Comparison of ENCODE assay signal across 22 cellular contexts in the genomic region with DNA sequence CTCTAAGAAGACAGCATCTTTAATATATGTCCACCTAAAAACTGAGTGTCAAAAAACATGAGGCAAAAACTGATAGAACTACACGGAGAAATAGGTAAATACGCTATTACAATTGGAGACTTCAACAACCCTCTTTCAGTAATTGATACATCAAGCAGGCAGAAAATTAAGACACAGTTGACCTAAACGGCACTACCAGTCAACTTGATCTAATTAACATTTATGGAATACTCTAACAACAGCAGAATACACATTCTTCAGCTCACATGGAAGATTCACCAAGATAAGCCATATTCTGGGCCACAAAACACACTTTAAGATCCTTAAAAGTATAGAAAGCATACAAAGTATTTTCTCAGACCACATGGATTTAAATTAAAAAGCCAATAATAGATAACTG.
DNase-seq lines count a peak whose midpoint lies in the region; ATAC-seq, FAIRE-seq and TF ChIP-seq lines count a peak whose summit lies in the region.
"Had no signal": no experiment of that assay in that cellular context is flagged by ENCODE, and none has a peak within 500 bp of the region (broad histone marks: within the 10 kb centered on the region; RNA-seq: fewer than 3 reads in every experiment).

No MANE protein-coding gene starts in this region.

- FAIRE-seq in A549 (lab: Jason Lieb, UNC): no peak
- FAIRE-seq: colon, D721Med had no signal

- no peak overlapping the region for H2AFZ ChIP-seq in Karpas-422 (ENCODE audit: low read length)

- TF ChIP-seq POLR2A in A549 (IDR thresholded peaks at IDR 0.05; ENCODE audit: low read length): no peak

- H3K27ac ChIP-seq in A549 (peak overlapping the region; percentile 64 to 97; a peak in 5 of 6 replicates), RWPE2 (ENCODE audit: poor library complexity, severe bottlenecking) (peak overlapping the region; percentile 98), foreskin keratinocyte (peak overlapping the region; percentile 98), Karpas-422 (ENCODE audit: low read length) (no peak overlapping the region)
- peak overlapping the region in 2 of 11 experiments; percentile 69 to 83; a peak in 2 of 22 replicates for H3K27ac ChIP-seq in BLaER1 treated with 17β-estradiol and CSF1 and Interleukin-3, amounts not matched to agents 10 nM and 100 nM
- H3K27ac ChIP-seq: prostate gland had no signal

- TF ChIP-seq CTCF in A549 (IDR thresholded peaks at IDR 0.05) (no peak), RWPE2 (IDR thresholded peaks at IDR 0.05; ENCODE audit: poor library complexity, severe bottlenecking) (no peak), foreskin keratinocyte (conservative IDR thresholded peaks at IDR 0.05) (no peak)

- H3K4me1 ChIP-seq in A549 (peaks cover 54% of the 10 kb centered on the region), RWPE2 (ENCODE audit: insufficient read depth, poor library complexity, severe bottlenecking) (peaks cover 53% of the 10 kb centered on the region), foreskin keratinocyte (peaks cover 39% of the 10 kb centered on the region), Karpas-422 (ENCODE audit: low read length) (peaks cover 31% of the 10 kb centered on the region)
- peaks cover 61 to 98% (median 77%) of the 10 kb centered on the region in 10 experiments for H3K4me1 ChIP-seq in BLaER1 treated with 17β-estradiol and CSF1 and Interleukin-3, amounts not matched to agents 10 nM and 100 nM
- H3K4me1 ChIP-seq: prostate gland had no signal

- 89% methylated on average over 3 of the region's 3 CpGs for WGBS in A549 (ENCODE audit: missing lambda C conversion rate)

- no peaks in the 10 kb centered on the region for H3K9me2 ChIP-seq in Karpas-422 (replicated peaks; ENCODE audit: insufficient read depth, low read length)

- TF ChIP-seq EP300 in A549 (IDR thresholded peaks at IDR 0.05): no peak

- peaks cover 94 to 100% (median 100%) of the 10 kb centered on the region in 11 experiments for H4K20me1 ChIP-seq in BLaER1 treated with 17β-estradiol and CSF1 and Interleukin-3, amounts not matched to agents 10 nM and 100 nM
- H4K20me1 ChIP-seq in Karpas-422 (ENCODE audit: insufficient read depth, low read depth, low read length): no peaks in the 10 kb centered on the region

- ATAC-seq in A549: no peak
- no peak for ATAC-seq in RWPE2 (ENCODE audit: low read depth)
- no peak for ATAC-seq in foreskin keratinocyte
- ATAC-seq in HG03139 (IDR thresholded peaks at IDR 0.05; ENCODE audit: unreplicated experiment): no peak
- ATAC-seq: left lobe of liver had no signal

- DNase-seq in A549 (ENCODE audit: low read depth in 1 of 2, low spot score in 1 of 2) (no peak), RWPE2 (ENCODE audit: low spot score) (no peak), foreskin keratinocyte (no peak), Karpas-422 (no peak)
- DNase-seq in stimulated activated naive CD4-positive, alpha-beta T cell (lab: John Stamatoyannopoulos, UW): no peak
- DNase-seq: activated CD4-positive, alpha-beta T cell treated with anti-CD3 and anti-CD28 coated beads for 48 hours; activated CD8-positive, alpha-beta memory T cell treated with anti-CD3 and anti-CD28 coated beads, Interleukin-2, amount 50 U/mL, for 4 hours; activated naive CD4-positive, alpha-beta T cell treated with anti-CD3 and anti-CD28 coated beads, Interleukin-2, amount 10 ng/mL, durations not matched to agents 7 days and 5 days; AML-193; MM.1S; NCI-H146; NCI-H2171; NCI-H526 treated with DMSO at 0.1 percent for 48 hours; stimulated activated CD4-positive, alpha-beta T cell treated with anti-CD3 and anti-CD28 coated beads, Interleukin-1b, Interleukin-23, amount 100 ng/mL, for 48 hours; stomach; upper lobe of left lung had no signal

- POLR2A ChIA-PET in A549 (lab: Yijun Ruan, JAX): interaction anchor here (2.4 kb wide), 1 partner anchor 82 kb away, joined by 12 read pairs; no protein-coding TSS in a partner anchor

- H3K9ac ChIP-seq in BLaER1 treated with 17β-estradiol and CSF1 and Interleukin-3, amounts not matched to agents 10 nM and 100 nM: 0 out of 22 replicates have a peak overlapping the region, but pooled peaks of 1 of the 11 experiments have one; percentile 28
- H3K9ac ChIP-seq in Karpas-422 (ENCODE audit: low read length): no peak overlapping the region

- TF ChIP-seq RAD21 in A549 (conservative IDR thresholded peaks at IDR 0.05 in 1 of 2, IDR thresholded peaks at IDR 0.05 in 1 of 2): no peak

- no peak overlapping the region for H3K4me2 ChIP-seq in A549
- H3K4me2 ChIP-seq in BLaER1 treated with 17β-estradiol and CSF1 and Interleukin-3, amounts not matched to agents 10 nM and 100 nM: peak overlapping the region in 7 of 11 experiments; percentile 2 to 82 (median 67); a peak in 12 of 22 replicates
- no peak overlapping the region for H3K4me2 ChIP-seq in Karpas-422 (ENCODE audit: low read depth, low read length, poor library complexity, severe bottlenecking)

- H3K36me3 ChIP-seq in BLaER1 treated with 17β-estradiol and CSF1 and Interleukin-3, amounts not matched to agents 10 nM and 100 nM: peaks cover 92 to 100% (median 98%) of the 10 kb centered on the region in 11 experiments
- H3K36me3 ChIP-seq in RWPE2 (ENCODE audit: low read depth) (peaks cover 83% of the 10 kb centered on the region), Karpas-422 (ENCODE audit: insufficient read depth, low read length) (no peaks in the 10 kb centered on the region)
- H3K36me3 ChIP-seq: prostate gland had no signal

- 0 out of 2 replicates have a peak, but pooled peaks cover 4% of the 10 kb centered on the region for H3K79me2 ChIP-seq in Karpas-422 (ENCODE audit: low read length)

- H3K9me3 ChIP-seq in A549 (peaks cover 26% of the 10 kb centered on the region), RWPE2 (ENCODE audit: severe bottlenecking) (peaks cover 13% of the 10 kb centered on the region), Karpas-422 (ENCODE audit: low read length) (no peaks in the 10 kb centered on the region)
- H3K9me3 ChIP-seq in BLaER1 treated with 17β-estradiol and CSF1 and Interleukin-3, amounts not matched to agents 10 nM and 100 nM (replicated peaks in 1 of 11): peaks cover 0 to 11% (median 0%) of the 10 kb centered on the region in 11 experiments; a peak in 3 of 22 replicates
- H3K9me3 ChIP-seq: prostate gland, upper lobe of left lung had no signal

- H3K4me3 ChIP-seq in A549 (no peak overlapping the region), RWPE2 (ENCODE audit: severe bottlenecking) (no peak overlapping the region), Karpas-422 (ENCODE audit: low read length) (no peak overlapping the region)
- no peak overlapping the region for H3K4me3 ChIP-seq in BLaER1 treated with 17β-estradiol and CSF1 and Interleukin-3, amounts not matched to agents 10 nM and 100 nM
- H3K4me3 ChIP-seq: prostate gland, stomach, upper lobe of left lung had no signal

- CTCF ChIA-PET in A549 (lab: Yijun Ruan, JAX): interaction anchor here (0.6 kb wide), 2 partner anchors 96 to 1309 kb away, joined by 3 to 4 read pairs; no protein-coding TSS in a partner anchor

- no peaks in the 10 kb centered on the region for H3K27me3 ChIP-seq in BLaER1 treated with 17β-estradiol and CSF1 and Interleukin-3, amounts not matched to agents 10 nM and 100 nM
- no peaks in the 10 kb centered on the region for H3K27me3 ChIP-seq in RWPE2 (ENCODE audit: insufficient read depth, poor library complexity, severe bottlenecking)
- no peaks in the 10 kb centered on the region for H3K27me3 ChIP-seq in foreskin keratinocyte
- H3K27me3 ChIP-seq in Karpas-422 (ENCODE audit: low read length): no peaks in the 10 kb centered on the region
- H3K27me3 ChIP-seq: stomach, upper lobe of left lung had no signal

TF ChIP-seq in A549, 52 proteins besides CTCF, POLR2A, EP300 and RAD21:
- no peak for TF ChIP-seq RFX5 (IDR thresholded peaks at IDR 0.05)
- no peak for TF ChIP-seq USF2 (IDR thresholded peaks at IDR 0.05)
- TF ChIP-seq CHD4 (IDR thresholded peaks at IDR 0.05; ENCODE audit: borderline replicate concordance): no peak
- TF ChIP-seq ELK1 (IDR thresholded peaks at IDR 0.05; ENCODE audit: low read depth, low read length): no peak
- no peak for TF ChIP-seq HEYL (CRISPR knock-in tag; IDR thresholded peaks at IDR 0.05)
- no peak for TF ChIP-seq ZC3H11A (IDR thresholded peaks at IDR 0.05)
- no peak for TF ChIP-seq POLR2AphosphoS2 (conservative IDR thresholded peaks at IDR 0.05; ENCODE audit: low read length)
- no peak for TF ChIP-seq SMC3 (IDR thresholded peaks at IDR 0.05)
- no peak for TF ChIP-seq TFCP2L1 (CRISPR knock-in tag; IDR thresholded peaks at IDR 0.05)
- no peak for TF ChIP-seq CBX8 (IDR thresholded peaks at IDR 0.05)
- no peak for TF ChIP-seq NFE2L2 (conservative IDR thresholded peaks at IDR 0.05; ENCODE audit: low read length)

Comparison
In these comparisons a context has a peak if more than half of its experiments do, and no peak if none do; other contexts are left out.
1. H3K4me2 ChIP-seq: peak in BLaER1 treated with 17β-estradiol and CSF1 and Interleukin-3, amounts not matched to agents 10 nM and 100 nM (7 of 11); none in A549 (single experiment) and Karpas-422 (single experiment).